20 cellular contexts compared by ENCODE assay signal in the genomic region with DNA sequence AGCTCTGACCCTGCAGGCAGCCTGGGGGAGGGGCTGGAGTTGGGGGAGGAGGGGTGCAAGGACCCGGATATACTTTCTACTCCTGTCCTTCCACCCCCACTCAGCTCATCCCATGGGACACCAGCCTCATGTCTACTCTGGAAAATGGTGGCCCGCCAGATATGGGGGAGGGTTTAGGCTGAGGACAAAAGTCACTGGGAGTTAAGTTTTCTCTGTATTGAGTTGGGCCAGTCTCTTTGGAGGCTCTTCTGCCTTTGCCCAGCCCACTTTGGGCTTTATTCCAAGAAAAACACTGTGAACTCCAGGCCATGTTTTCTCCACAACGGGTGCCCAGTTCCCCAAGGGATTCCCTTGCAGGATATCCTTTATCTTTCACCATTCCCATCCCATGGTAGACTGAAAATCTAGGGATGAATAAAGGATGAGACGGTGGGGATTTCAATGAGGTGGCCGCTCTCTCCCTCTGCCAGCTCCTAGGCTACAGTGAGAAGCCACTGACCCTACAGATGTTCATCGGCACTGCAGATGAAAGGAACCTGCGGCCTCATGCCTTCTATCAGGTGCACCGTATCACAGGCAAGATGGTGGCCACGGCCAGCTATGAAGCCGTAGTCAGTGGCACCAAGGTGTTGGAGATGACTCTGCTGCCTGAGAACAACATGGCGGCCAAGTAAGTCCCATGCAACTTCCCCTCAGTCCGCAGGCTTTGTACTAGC. TPM values are rescaled to one million over a fixed set of nuclear protein-coding genes. Genes with fewer than 3 reads are reported as not detected.
A peak's percentile ranks its signal among the peaks of the same experiment; 100 is the strongest.
DNase-seq lines count a peak whose midpoint lies in the region; ATAC-seq and TF ChIP-seq lines count a peak whose summit lies in the region.
"Had no signal": no experiment of that assay in that cellular context is flagged by ENCODE, and none has a peak within 500 bp of the region (broad histone marks: within the 10 kb centered on the region; RNA-seq: fewer than 3 reads in every experiment).

No MANE protein-coding gene starts in this region.

- no peak for TF ChIP-seq RAD21 in liver (IDR thresholded peaks at IDR 0.05)

- no peaks in the 10 kb centered on the region for H3K27me3 Mint-ChIP-seq in endodermal cell (ENCODE audit: insufficient read depth)

- no peak overlapping the region for H3K27ac ChIP-seq in endodermal cell (ENCODE audit: low read depth, low read length)
- H3K27ac ChIP-seq in liver (ENCODE audit: low read depth in 1 of 2, low read length in 2 of 2): no peak overlapping the region
- H3K27ac ChIP-seq: 22Rv1, KMS-11 had no signal

- peaks cover 10% of the 10 kb centered on the region for H3K4me1 Mint-ChIP-seq in endodermal cell

- H3K9ac ChIP-seq in endodermal cell (ENCODE audit: extremely low read depth, low read length, poor library complexity, severe bottlenecking) (no peak overlapping the region), liver (ENCODE audit: low read depth in 1 of 2, low read length in 2 of 2) (no peak overlapping the region)
- H3K9ac ChIP-seq: KMS-11 had no signal

- no peak overlapping the region for H3K27ac Mint-ChIP-seq in endodermal cell
- H3K27ac Mint-ChIP-seq: activated CD4-positive, alpha-beta T cell treated with anti-CD3 and anti-CD28 coated beads for 36 hours; activated naive CD4-positive, alpha-beta T cell treated with anti-CD3 and anti-CD28 coated beads, Interleukin-2, amount 50 U/mL, for 24 hours; CD4-positive, CD25-positive, alpha-beta regulatory T cell; effector memory CD8-positive, alpha-beta T cell had no signal

- peaks cover 7% of the 10 kb centered on the region for H3K4me1 ChIP-seq in endodermal cell (ENCODE audit: control insufficient read depth, insufficient read depth, low read length)
- peaks cover 0 to 3% (median 2%) of the 10 kb centered on the region in 4 donors for H3K4me1 ChIP-seq in liver (ENCODE audit: control insufficient read depth in 4 of 4, insufficient read depth in 4 of 4, low read length in 3 of 4)

- H3K4me3 ChIP-seq in endodermal cell (ENCODE audit: low read length): no peak overlapping the region
- H3K4me3 ChIP-seq in liver (ENCODE audit: low read depth in 1 of 3, low read length in 3 of 3): no peak overlapping the region

- H3K9me3 ChIP-seq in endodermal cell (ENCODE audit: control insufficient read depth, low read length) (no peaks in the 10 kb centered on the region), liver (ENCODE audit: control insufficient read depth in 4 of 4, low read length in 3 of 4) (no peaks in the 10 kb centered on the region)

- no peak for TF ChIP-seq CTCF in endodermal cell (conservative IDR thresholded peaks at IDR 0.05)
- TF ChIP-seq CTCF in liver (IDR thresholded peaks at IDR 0.05; ENCODE audit: low read depth, low read length, missing input control): no peak

- H3K4me3 Mint-ChIP-seq in endodermal cell: no peak overlapping the region
- H3K4me3 Mint-ChIP-seq: activated CD4-positive, alpha-beta T cell treated with anti-CD3 and anti-CD28 coated beads for 36 hours; activated naive CD4-positive, alpha-beta T cell treated with anti-CD3 and anti-CD28 coated beads, Interleukin-2, amount 50 U/mL, for 24 hours; CD4-positive, CD25-positive, alpha-beta regulatory T cell; effector memory CD8-positive, alpha-beta T cell had no signal

- 89 to 98% methylated on average over 7 to 11 of the region's 12 CpGs for WGBS in endodermal cell (ENCODE audit: insufficient coverage in 1 of 2, insufficient read length in 1 of 2), 2 experiments
- 83% methylated on average over 12 of the region's 12 CpGs for WGBS in liver

- no peaks in the 10 kb centered on the region for H3K9me3 Mint-ChIP-seq in endodermal cell
- H3K9me3 Mint-ChIP-seq: activated naive CD4-positive, alpha-beta T cell treated with anti-CD3 and anti-CD28 coated beads, Interleukin-2, amount 50 U/mL, for 24 hours; CD4-positive, CD25-positive, alpha-beta regulatory T cell; effector memory CD8-positive, alpha-beta T cell had no signal

- H3K36me3 Mint-ChIP-seq in endodermal cell (ENCODE audit: low read depth): peaks cover 4% of the 10 kb centered on the region
- H3K36me3 Mint-ChIP-seq: activated naive CD4-positive, alpha-beta T cell treated with anti-CD3 and anti-CD28 coated beads, Interleukin-2, amount 50 U/mL, for 24 hours; CD4-positive, CD25-positive, alpha-beta regulatory T cell had no signal

- ATAC-seq in HG03520 (IDR thresholded peaks at IDR 0.05; ENCODE audit: unreplicated experiment): no peak
- ATAC-seq: activated CD4-positive, alpha-beta T cell treated with anti-CD3 and anti-CD28 coated beads for 36 hours; effector memory CD8-positive, alpha-beta T cell had no signal

- DNase-seq in DMS 273 (lab: John Stamatoyannopoulos, UW; ENCODE audit: unreplicated experiment): peak; percentile 61
- no peak for DNase-seq in DMS 273 treated with DMSO at 0.1 percent for 48 hours (lab: John Stamatoyannopoulos, UW)
- DNase-seq in NCI-H187 (lab: John Stamatoyannopoulos, UW): peak; percentile 71 to 76
- DNase-seq in endodermal cell: peak; percentile 20
- no peak for DNase-seq in anterior cingulate cortex (lab: John Stamatoyannopoulos, UW)
- DNase-seq in occipital lobe (lab: John Stamatoyannopoulos, UW): no peak
- DNase-seq: activated CD4-positive, alpha-beta T cell treated with anti-CD3 and anti-CD28 coated beads for 36 hours; activated CD8-positive, alpha-beta memory T cell treated with anti-CD3 and anti-CD28 coated beads, Interleukin-2, amount 50 U/mL, for 4 hours; CD4-positive, CD25-positive, alpha-beta regulatory T cell; effector memory CD8-positive, alpha-beta T cell; HCEC 1CT; NCI-H1930; stimulated activated CD4-positive, alpha-beta T cell treated with anti-CD3 and anti-CD28 coated beads, Interleukin-2, amount 100 ng/mL, for 24 hours; T1000 had no signal

- H3K27me3 ChIP-seq in endodermal cell (ENCODE audit: control insufficient read depth, insufficient read depth, low read length, poor library complexity, severe bottlenecking): no peaks in the 10 kb centered on the region
- no peaks in the 10 kb centered on the region for H3K27me3 ChIP-seq in liver (ENCODE audit: control insufficient read depth in 4 of 4, insufficient read depth in 4 of 4, low read length in 3 of 4)

- H3K36me3 ChIP-seq in endodermal cell (ENCODE audit: control insufficient read depth, insufficient read depth, low read length) (no peaks in the 10 kb centered on the region), liver (ENCODE audit: control insufficient read depth in 4 of 4, insufficient read depth in 3 of 4, low read depth in 1 of 4, low read length in 3 of 4) (no peaks in the 10 kb centered on the region)

TF ChIP-seq in liver, 16 proteins besides CTCF, POLR2A, EP300 and RAD21:
- TF ChIP-seq FOXA1 (IDR thresholded peaks at IDR 0.05) (no peak), YY1 (IDR thresholded peaks at IDR 0.05) (no peak), NR2F2 (IDR thresholded peaks at IDR 0.05) (peak; percentile 16)

RNA-seq across cellular contexts. Expression of a gene that starts 4.9 kb away (rescaled TPM):
- total RNA-seq in endodermal cell (10 to 100 TPM; 24.8 to 34.1 TPM), liver (1 to 10 TPM; 1.4 to 3.6 TPM), occipital lobe (5.1 TPM)
- 90.1 TPM for polyA plus RNA-seq in endodermal cell (2013, experiment 1 of 2)
- 70.2 TPM for polyA plus RNA-seq in endodermal cell (2013, experiment 2 of 2)
- polyA plus RNA-seq in liver: 1 to 10 TPM; 1.0 to 2.2 TPM
- total RNA-seq: CD4-positive, CD25-positive, alpha-beta regulatory T cell had no signal
- polyA plus RNA-seq: CD4-positive, CD25-positive, alpha-beta regulatory T cell had no signal

RNA-seq across cellular contexts. Expression of a gene that starts 25.9 kb away (rescaled TPM):
- total RNA-seq in endodermal cell (10 to 100 TPM; 19.5 to 19.7 TPM), liver (10 to 100 TPM in 1 of 2 donors, 1 to 10 TPM in 1; 2.5 to 11.0 TPM), occipital lobe (15.0 TPM)
- polyA plus RNA-seq in endodermal cell (2013, experiment 1 of 2): 26.5 TPM
- polyA plus RNA-seq in endodermal cell (2013, experiment 2 of 2): 26.2 TPM
- under 1 TPM; 0.89 to 0.99 TPM for polyA plus RNA-seq in liver

RNA-seq across cellular contexts. Expression of a gene that starts 33.1 kb away (rescaled TPM):
- total RNA-seq in endodermal cell (not detected), liver (1 to 10 TPM; 2.7 to 2.9 TPM), occipital lobe (0.47 TPM)
- polyA plus RNA-seq in endodermal cell (2013, experiment 1 of 2): not detected
- polyA plus RNA-seq in endodermal cell (2013, experiment 2 of 2): not detected
- 1 to 10 TPM; 1.0 to 1.2 TPM for polyA plus RNA-seq in liver
- total RNA-seq: G401 had no signal

RNA-seq across cellular contexts. Expression of a gene that starts 38.0 kb away (rescaled TPM):
- not detected for total RNA-seq in endodermal cell
- polyA plus RNA-seq in endodermal cell (2013, experiment 1 of 2): 0.53 TPM
- 1.2 TPM for polyA plus RNA-seq in endodermal cell (2013, experiment 2 of 2)
- total RNA-seq in liver: 1 to 10 TPM; 2.2 to 7.2 TPM
- polyA plus RNA-seq in liver: 1 to 10 TPM; 2.2 to 5.8 TPM
- 1.4 TPM for total RNA-seq in occipital lobe
- total RNA-seq: G401 had no signal

RNA-seq across cellular contexts. Expression of a gene that starts 56.6 kb away (rescaled TPM):
- total RNA-seq in endodermal cell (1 to 10 TPM; 2.1 to 2.4 TPM), liver (under 1 TPM; 0.59 to 0.79 TPM), occipital lobe (0.47 TPM)
- polyA plus RNA-seq in endodermal cell (2013, experiment 1 of 2): 0.46 TPM
- polyA plus RNA-seq in endodermal cell (2013, experiment 2 of 2): 0.83 TPM
- under 1 TPM; 0.07 to 0.33 TPM for polyA plus RNA-seq in liver

Comparison
In these comparisons a context has a peak if more than half of its experiments do, and no peak if none do; other contexts are left out.
1. DNase-seq: peak in DMS 273 (single experiment), NCI-H187 (2 of 2) and endodermal cell (single experiment); none in DMS 273 treated with DMSO at 0.1 percent for 48 hours (single experiment), anterior cingulate cortex (0 of 58) and occipital lobe (single experiment).